17 cellular contexts compared by ENCODE assay signal in the genomic region with DNA sequence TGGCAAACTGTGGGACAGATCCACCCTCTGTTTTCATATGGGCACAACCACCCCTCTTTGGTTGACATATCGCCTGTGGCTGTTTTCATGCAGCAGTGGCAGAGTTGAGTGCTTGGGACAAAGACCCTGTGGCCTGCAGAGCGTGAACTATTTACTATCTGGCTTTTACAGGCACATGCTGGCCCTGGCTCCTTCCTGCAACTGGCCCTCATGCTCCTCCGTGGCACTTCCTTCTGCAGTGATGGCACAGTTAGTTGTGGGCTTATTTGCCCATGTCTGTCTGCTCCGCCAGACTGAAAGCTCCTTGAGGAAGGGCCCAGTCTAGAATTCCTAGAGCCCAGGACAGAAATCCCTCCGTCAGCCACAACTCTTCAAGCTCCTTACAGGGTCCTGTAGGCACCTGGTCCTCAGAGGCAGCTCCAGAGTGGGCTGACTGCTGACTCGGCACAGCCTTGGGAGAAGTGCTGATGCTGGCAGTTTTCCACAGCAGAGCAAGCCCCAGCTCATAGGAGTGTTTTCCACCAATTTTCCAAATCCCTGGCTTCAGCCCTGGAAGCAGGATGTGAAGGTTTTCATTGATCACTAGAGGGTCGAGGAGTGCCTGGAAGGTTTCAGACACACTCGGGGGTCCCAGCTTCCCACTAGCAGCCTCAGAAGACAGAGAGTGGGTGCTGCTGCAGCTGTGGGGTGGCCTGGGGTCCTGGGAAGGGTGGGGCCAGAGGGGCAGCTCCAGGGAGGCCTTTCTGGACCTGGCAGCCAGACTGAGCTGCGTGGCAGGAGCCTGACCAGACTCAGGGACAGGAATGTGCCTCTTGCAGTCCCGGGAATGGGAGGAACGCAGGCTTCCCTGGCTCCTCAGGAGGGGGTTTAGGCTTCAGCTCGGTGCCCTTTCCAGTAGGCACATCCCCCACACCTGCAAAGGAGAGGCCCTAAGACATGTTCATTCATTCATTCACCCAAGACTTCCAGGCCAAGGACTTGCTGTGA. TPM values are rescaled to one million over a fixed set of nuclear protein-coding genes. Genes with fewer than 3 reads are reported as not detected.
DNase-seq lines count a peak whose midpoint lies in the region; ATAC-seq, FAIRE-seq and TF ChIP-seq lines count a peak whose summit lies in the region.
"Had no signal": no experiment of that assay in that cellular context is flagged by ENCODE, and none has a peak within 500 bp of the region (broad histone marks: within the 10 kb centered on the region; RNA-seq: fewer than 3 reads in every experiment).

No MANE protein-coding gene starts in this region.

- no peaks in the 10 kb centered on the region for H3K9me3 ChIP-seq in H1 (ENCODE audit: insufficient read depth in 2 of 2, low read depth in 1 of 2, low read length in 1 of 2)

- H3K4me3 ChIP-seq in H1 (ENCODE audit: extremely low read depth in 1 of 4, insufficient read depth in 2 of 4, low read depth in 3 of 4, low read length in 4 of 4) = no peak overlapping the region

- TF ChIP-seq CTCF in H1 (IDR thresholded peaks at IDR 0.05; ENCODE audit: control extremely low read depth in 1 of 3, insufficient read depth in 1 of 3, low read depth in 1 of 3, low read length in 3 of 3) (no peak), type B pancreatic cell (conservative IDR thresholded peaks at IDR 0.05) (no peak)

- no peaks in the 10 kb centered on the region for H4K20me1 ChIP-seq in H1 (replicated peaks in 1 of 2; ENCODE audit: control insufficient read depth in 1 of 2, insufficient read depth in 2 of 2, low read length in 2 of 2)

- TF ChIP-seq EP300 in H1 (IDR thresholded peaks at IDR 0.05; ENCODE audit: borderline replicate concordance in 1 of 2, low read depth in 2 of 2, low read length in 2 of 2) = no peak

- H3K27ac Mint-ChIP-seq in type B pancreatic cell = peak overlapping the region; percentile 56
- H3K27ac Mint-ChIP-seq: activated CD8-positive, alpha-beta T cell treated with anti-CD3 and anti-CD28 coated beads, Interleukin-2, amount 10 ng/mL, durations not matched to agents 7 days and 5 days; activated naive CD8-positive, alpha-beta T cell had no signal

- peaks cover 9% of the 10 kb centered on the region for H3K4me1 Mint-ChIP-seq in type B pancreatic cell (ENCODE audit: unreplicated experiment)

- no peak overlapping the region; a peak in 1 of 7 replicates for H3K9ac ChIP-seq in H1 (replicated peaks in 1 of 4; ENCODE audit: extremely low read depth in 1 of 4, low read depth in 3 of 4, low read length in 3 of 4)

- CTCF ChIA-PET in H1 (lab: Charles Lee; ENCODE audit: partially characterized antibody) = interaction anchor here (0.5 to 4.0 kb wide), 12 partner anchors 14 to 1747 kb away, joined by 3 to 27 read pairs (median 4); no protein-coding TSS in a partner anchor

- no peak overlapping the region for H3K14ac ChIP-seq in H1 (ENCODE audit: insufficient read length)

- H3K4me3 Mint-ChIP-seq in type B pancreatic cell = no peak overlapping the region
- H3K4me3 Mint-ChIP-seq: activated CD8-positive, alpha-beta T cell treated with anti-CD3 and anti-CD28 coated beads, Interleukin-2, amount 10 ng/mL, durations not matched to agents 7 days and 5 days; activated naive CD8-positive, alpha-beta T cell had no signal

- no peaks in the 10 kb centered on the region for H3K27me3 ChIP-seq in H1 (replicated peaks in 1 of 4; ENCODE audit: control insufficient read depth in 3 of 4, extremely low read depth in 1 of 4, insufficient read depth in 3 of 4, low read length in 3 of 4)

- no peaks in the 10 kb centered on the region for H3K36me3 Mint-ChIP-seq in type B pancreatic cell
- H3K36me3 Mint-ChIP-seq: activated naive CD8-positive, alpha-beta T cell had no signal

- no peaks in the 10 kb centered on the region for H3K36me3 ChIP-seq in H1 (ENCODE audit: control insufficient read depth in 2 of 4, insufficient read depth in 4 of 4, low read length in 3 of 4)

- no peaks in the 10 kb centered on the region for H3K27me3 Mint-ChIP-seq in type B pancreatic cell
- H3K27me3 Mint-ChIP-seq: activated naive CD8-positive, alpha-beta T cell had no signal

- H2BK15ac ChIP-seq in H1 (ENCODE audit: low read length) = no peak overlapping the region

- TF ChIP-seq RAD21 in H1 (IDR thresholded peaks at IDR 0.05 in 1 of 2, conservative IDR thresholded peaks at IDR 0.05 in 1 of 2; ENCODE audit: low read depth in 2 of 2, low read length in 2 of 2) = no peak

- H3K18ac ChIP-seq in H1 (ENCODE audit: extremely low read depth, low read length) = peak overlapping the region; percentile 19; the same call in 1 of the 2 replicates

- no peaks in the 10 kb centered on the region for H3K23me2 ChIP-seq in H1 (ENCODE audit: low read depth, low read length)

- no peak overlapping the region for H3K4me2 ChIP-seq in H1 (ENCODE audit: insufficient read depth in 1 of 2, low read depth in 2 of 2, low read length in 2 of 2)

- TF ChIP-seq POLR2A in H1 (IDR thresholded peaks at IDR 0.05; ENCODE audit: control extremely low read depth in 1 of 2, low read depth in 2 of 2, low read length in 2 of 2) = no peak

- whole genome bisulfite sequencing in H1 (ENCODE audit: extremely low coverage in 1 of 2, insufficient coverage in 1 of 2, insufficient read length in 1 of 2, insufficient replicate concordance in 2 of 2, low coverage in 1 of 2, low lambda C conversion rate in 2 of 2, missing lambda C conversion rate in 1 of 2), 2 experiments = 85% methylated on average over 12 of the region's 12 CpGs; no CpG with 5 or more reads in 1 of the 2 experiments

- H3K4me1 ChIP-seq in H1 (replicated peaks in 1 of 4; ENCODE audit: control insufficient read depth in 3 of 4, insufficient read depth in 4 of 4, low read length in 3 of 4) = peaks cover 0 to 6% (median under 1%) of the 10 kb centered on the region in 4 experiments; a peak in 4 of 7 replicates

- no peak overlapping the region for H2BK20ac ChIP-seq in H1 (ENCODE audit: low read length)

- H2BK120ac ChIP-seq in H1 (replicated peaks; ENCODE audit: low read depth, low read length) = no peak overlapping the region

- H2AFZ ChIP-seq in H1 (ENCODE audit: low read length) = no peak overlapping the region

- no peak overlapping the region for H3K23ac ChIP-seq in H1 (ENCODE audit: insufficient read length)

- no peak overlapping the region for H2AK5ac ChIP-seq in H1 (ENCODE audit: low read depth, low read length)

- H2BK5ac ChIP-seq in H1 (ENCODE audit: low read depth, low read length) = no peak overlapping the region; the same call in 1 of the 2 replicates

- H3K9me3 Mint-ChIP-seq in type B pancreatic cell = no peaks in the 10 kb centered on the region

- no peaks in the 10 kb centered on the region; the same call in 1 of the 2 replicates for H3K79me1 ChIP-seq in H1 (ENCODE audit: low read depth, low read length)

- peak overlapping the region; percentile 68; the same call in 1 of the 2 replicates for H2BK12ac ChIP-seq in H1 (ENCODE audit: low read depth, low read length)

- H3K4ac ChIP-seq in H1 (replicated peaks; ENCODE audit: insufficient read length, low read depth, low read length) = no peak overlapping the region

- POLR2A ChIA-PET in H1 (lab: Charles Lee; ENCODE audit: partially characterized antibody) = interaction anchor here (1.0 kb wide), 1 partner anchor 9 kb away, joined by 3 read pairs; no protein-coding TSS in a partner anchor

- H4K5ac ChIP-seq in H1 (ENCODE audit: insufficient read length, low read depth, low read length) = no peak overlapping the region

- H4K91ac ChIP-seq in H1 (replicated peaks; ENCODE audit: insufficient read length, low read length) = no peak overlapping the region

- ATAC-seq in HG02571 (IDR thresholded peaks at IDR 0.05; ENCODE audit: unreplicated experiment) = no peak
- ATAC-seq: activated CD8-positive, alpha-beta T cell treated with anti-CD3 and anti-CD28 coated beads, Interleukin-2, amount 10 ng/mL, durations not matched to agents 7 days and 5 days had no signal

- DNase-seq in activated effector memory CD4-positive, alpha-beta T cell treated with anti-CD3 and anti-CD28 coated beads, Interleukin-2, amount 50 U/mL, for 16 hours = peak; percentile 49
- no peak for DNase-seq in activated effector memory CD4-positive, alpha-beta T cell treated with Interleukin-2 at 50 U/mL for 16 hours
- DNase-seq in H1 (ENCODE audit: low read depth in 1 of 2, low spot score in 2 of 2) = no peak
- peak; percentile 87 for DNase-seq in mesenteric fat pad (ENCODE audit: low spot score)
- DNase-seq in type B pancreatic cell (ENCODE audit: extremely low spot score, unreplicated experiment) = peak; percentile 58
- DNase-seq in dedifferentiated amniotic fluid mesenchymal stem cell (ENCODE audit: extremely low spot score) = no peak
- DNase-seq in stimulated activated CD8-positive, alpha-beta memory T cell treated with anti-CD3 and anti-CD28 coated beads, Interleukin-4, amount 100 ng/mL, for 48 hours = no peak
- DNase-seq: ACHN; activated CD8-positive, alpha-beta T cell treated with anti-CD3 and anti-CD28 coated beads, Interleukin-2, amount 10 ng/mL, durations not matched to agents 7 days and 5 days; dermis blood vessel endothelial cell; NCI-H1092 treated with DMSO at 0.1 percent for 48 hours; NCI-H526 treated with DMSO at 0.1 percent for 48 hours; stimulated activated CD4-positive, alpha-beta T cell treated with anti-CD3 and anti-CD28 coated beads, Interleukin-12 subunit alpha, Interleukin-12 subunit beta, amount 100 ng/mL, for 4 hours; T1000 had no signal

- H4K8ac ChIP-seq in H1 (ENCODE audit: extremely low read depth, insufficient read depth, low read length) = no peak overlapping the region; the same call in 1 of the 2 replicates

- H3K79me2 ChIP-seq in H1 (ENCODE audit: control insufficient read depth in 1 of 2, insufficient read depth in 2 of 2, low read length in 2 of 2) = no peaks in the 10 kb centered on the region

- FAIRE-seq in H1 (lab: Jason Lieb, UNC) = no peak

- H3K56ac ChIP-seq in H1 (replicated peaks; ENCODE audit: insufficient read length, low read depth, low read length) = no peak overlapping the region

- 0 out of 2 replicates have a peak overlapping the region, but pooled peaks have one; percentile 38 for H3K27ac ChIP-seq in H1 (ENCODE audit: low read depth, low read length)

TF ChIP-seq in H1, 55 proteins besides CTCF, POLR2A, EP300 and RAD21 (continues in another document):
- no peak for TF ChIP-seq SAP30 (IDR thresholded peaks at IDR 0.05; ENCODE audit: insufficient read depth, insufficient replicate concordance, low read length)
- TF ChIP-seq SIRT6 (IDR thresholded peaks at IDR 0.05; ENCODE audit: low read length) = no peak
- no peak for TF ChIP-seq CEBPB (IDR thresholded peaks at IDR 0.05; ENCODE audit: low read depth, low read length)
- no peak for TF ChIP-seq SIX5 (IDR thresholded peaks at IDR 0.05; ENCODE audit: low read depth, low read length)

RNA-seq across cellular contexts. Expression of a gene that starts 56.5 kb away (rescaled TPM):
- total RNA-seq in H1 (2021; fragmentation: NEBNext Ultra II Directional; extraction: Animal tissue kit (Norgen Biotek cat#: 25700)) = 10.6 and 10.7 TPM in 2 replicates
- 5.9 and 9.0 TPM in 2 replicates for polyA plus RNA-seq in H1 (2011; rRNA removed)
- 6.6 TPM for polyA plus RNA-seq in H1 (2011; cell fraction: cytosol; rRNA removed)
- polyA plus RNA-seq in H1 (2011; cell fraction: nucleus; rRNA removed) = 9.4 TPM
- 8.3 to 10.8 TPM (median 9.8 TPM) in 4 replicates for polyA plus RNA-seq in H1 (2012, experiment 1 of 2)
- polyA plus RNA-seq in H1 (2012, experiment 2 of 2) = 8.0 TPM
- polyA plus RNA-seq in H1 (2013, experiment 1 of 2) = 13.4 TPM
- 17.1 TPM for polyA plus RNA-seq in H1 (2013, experiment 2 of 2)
- 6.5 and 10.3 TPM in 2 replicates for polyA minus RNA-seq in H1 (2011; rRNA and poly(A)+ RNA removed)
- polyA minus RNA-seq in H1 (2011; cell fraction: cytosol; rRNA and poly(A)+ RNA removed) = 10.8 TPM
- polyA minus RNA-seq in H1 (2011; cell fraction: nucleus; rRNA and poly(A)+ RNA removed) = 3.5 TPM
- total RNA-seq in mesenteric fat pad = 169 TPM
- total RNA-seq in type B pancreatic cell (ENCODE audit: low replicate concordance) = 5.4 and 20.6 TPM in 2 replicates
- total RNA-seq: activated CD8-positive, alpha-beta T cell treated with anti-CD3 and anti-CD28 coated beads, Interleukin-2, amount 10 ng/mL, durations not matched to agents 7 days and 5 days had no signal
- polyA plus RNA-seq: neural cell had no signal

Comparison
In these comparisons a context has a peak if more than half of its experiments do, and no peak if none do; other contexts are left out.
1. DNase-seq: peak in activated effector memory CD4-positive, alpha-beta T cell treated with anti-CD3 and anti-CD28 coated beads, Interleukin-2, amount 50 U/mL, for 16 hours (single experiment), mesenteric fat pad (single experiment) and type B pancreatic cell (single experiment); none in activated effector memory CD4-positive, alpha-beta T cell treated with Interleukin-2 at 50 U/mL for 16 hours (single experiment), H1 (0 of 2), dedifferentiated amniotic fluid mesenchymal stem cell (single experiment) and stimulated activated CD8-positive, alpha-beta memory T cell treated with anti-CD3 and anti-CD28 coated beads, Interleukin-4, amount 100 ng/mL, for 48 hours (single experiment).